27 cellular contexts compared by ENCODE assay signal in the genomic region with DNA sequence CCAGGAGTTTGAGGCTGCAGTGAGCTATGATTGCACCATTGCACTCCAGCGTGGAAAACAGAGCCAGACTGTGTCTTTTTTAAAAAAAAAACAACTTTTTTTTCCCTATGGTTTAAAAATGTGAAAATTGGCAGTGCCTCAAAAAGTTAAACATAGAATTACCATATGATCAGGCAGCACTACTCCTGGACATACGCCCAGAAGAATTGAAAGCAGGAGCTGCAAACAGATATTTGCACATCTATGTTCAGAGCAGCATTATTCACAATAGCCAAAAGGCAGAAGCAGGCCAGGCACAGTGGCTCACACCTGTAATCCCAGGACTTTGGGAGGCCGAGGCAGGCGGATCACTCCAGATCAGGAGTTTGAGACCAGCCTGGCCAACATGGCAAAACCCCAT. TPM values are rescaled to one million over a fixed set of nuclear protein-coding genes. Genes with fewer than 3 reads are reported as not detected.
DNase-seq lines count a peak whose midpoint lies in the region; ATAC-seq and TF ChIP-seq lines count a peak whose summit lies in the region.
"Had no signal": no experiment of that assay in that cellular context is flagged by ENCODE, and none has a peak within 500 bp of the region (broad histone marks: within the 10 kb centered on the region; RNA-seq: fewer than 3 reads in every experiment).

No MANE protein-coding gene starts in this region.

- DNase-seq in AG04450 (ENCODE audit: low read depth, low spot score) (peak; percentile 46), LNCaP clone FGC (ENCODE audit: low read depth) (peak; percentile 81), foreskin melanocyte (peak; percentile 50), BE2C (no peak)
- no peak for DNase-seq in effector CD4-positive, alpha-beta T cell
- DNase-seq: activated CD4-positive, alpha-beta T cell treated with anti-CD3 and anti-CD28 coated beads for 36 hours; activated naive CD4-positive, alpha-beta T cell treated with anti-CD3 and anti-CD28 coated beads, Interleukin-2, amount 10 ng/mL, durations not matched to agents 7 days and 5 days; activated T-cell treated with anti-CD3 and anti-CD28 coated beads, Interleukin-2, amount 50 U/mL, for 48 hours; C1 segment of cervical spinal cord; gastrocnemius medialis; left ventricle myocardium superior; naive thymus-derived CD8-positive, alpha-beta T cell; NCI-H1105; ovary; retina; SHP77; stimulated activated CD4-positive, alpha-beta T cell treated with anti-CD3 and anti-CD28 coated beads, Interleukin-4, amount 100 ng/mL, for 1 hour; T-cell had no signal

- H3K9me3 Mint-ChIP-seq in brain, result peaks cover 0 to 4% (median 2%) of the 10 kb centered on the region in 5 experiments
- H3K9me3 Mint-ChIP-seq: activated naive CD4-positive, alpha-beta T cell treated with anti-CD3 and anti-CD28 coated beads, Interleukin-2, amount 10 ng/mL, durations not matched to agents 7 days and 5 days; central memory CD8-positive, alpha-beta T cell; mesothelial cell of epicardium; naive thymus-derived CD8-positive, alpha-beta T cell; stimulated activated memory B cell treated with anti-CD40 and anti-IgM and Interleukin-4, amounts not matched to agents 10 μg/mL and 1 μg/mL and 100 μg/mL, for 72 hours; T-cell had no signal

- TF ChIP-seq CTCF in AG04450 (IDR thresholded peaks at IDR 0.05; ENCODE audit: low read depth, low read length) (no peak), LNCaP clone FGC (IDR thresholded peaks at IDR 0.05; ENCODE audit: control insufficient read depth, extremely low read depth, insufficient read depth) (no peak), brain (conservative IDR thresholded peaks at IDR 0.05) (no peak), BE2C (IDR thresholded peaks at IDR 0.05; ENCODE audit: low read depth, low read length) (no peak)

- H3K4me3 ChIP-seq in AG04450 (ENCODE audit: low read depth, low read length) (no peak overlapping the region), LNCaP clone FGC (ENCODE audit: low read depth, low read length) (no peak overlapping the region), BE2C (ENCODE audit: low read depth, low read length) (no peak overlapping the region)
- H3K4me3 ChIP-seq: dorsolateral prefrontal cortex, gastrocnemius medialis, HAP-1, ovary had no signal

- H3K27me3 ChIP-seq in AG04450 (ENCODE audit: control insufficient read depth, insufficient read depth, low read length) (peaks cover 9% of the 10 kb centered on the region), BE2C (peaks cover 52% of the 10 kb centered on the region)
- H3K27me3 ChIP-seq: ovary had no signal

- H3K4me1 Mint-ChIP-seq in brain, result peaks cover 16% of the 10 kb centered on the region
- H3K4me1 Mint-ChIP-seq: mesothelial cell of epicardium had no signal

- H3K36me3 Mint-ChIP-seq in brain, result no peaks in the 10 kb centered on the region
- H3K36me3 Mint-ChIP-seq: activated naive CD4-positive, alpha-beta T cell treated with anti-CD3 and anti-CD28 coated beads, Interleukin-2, amount 10 ng/mL, durations not matched to agents 7 days and 5 days; mesothelial cell of epicardium; naive thymus-derived CD8-positive, alpha-beta T cell; stimulated activated memory B cell treated with anti-CD40 and anti-IgM and Interleukin-4, amounts not matched to agents 10 μg/mL and 1 μg/mL and 100 μg/mL, for 72 hours; T-cell had no signal

- H3K9me3 ChIP-seq in AG04450 (ENCODE audit: control insufficient read depth, insufficient read depth, low read length), result no peaks in the 10 kb centered on the region
- H3K9me3 ChIP-seq in BE2C, result no peaks in the 10 kb centered on the region
- H3K9me3 ChIP-seq: gastrocnemius medialis, HAP-1, ovary had no signal

- H3K4me3 Mint-ChIP-seq in brain, result peak overlapping the region in 1 of 5 experiments; percentile 26
- H3K4me3 Mint-ChIP-seq: activated CD4-positive, alpha-beta T cell treated with anti-CD3 and anti-CD28 coated beads for 36 hours; activated naive CD4-positive, alpha-beta T cell treated with anti-CD3 and anti-CD28 coated beads, Interleukin-2, amount 10 ng/mL, durations not matched to agents 7 days and 5 days; central memory CD8-positive, alpha-beta T cell; mesothelial cell of epicardium; naive thymus-derived CD8-positive, alpha-beta T cell; stimulated activated memory B cell treated with anti-CD40 and anti-IgM and Interleukin-4, amounts not matched to agents 10 μg/mL and 1 μg/mL and 100 μg/mL, for 72 hours; T-cell had no signal

- ATAC-seq in HG02588 (IDR thresholded peaks at IDR 0.05; ENCODE audit: unreplicated experiment) (no peak), HG03108 (IDR thresholded peaks at IDR 0.05; ENCODE audit: unreplicated experiment) (no peak)
- ATAC-seq: activated CD4-positive, alpha-beta T cell treated with anti-CD3 and anti-CD28 coated beads for 36 hours; gastrocnemius medialis; left ventricle myocardium superior; naive thymus-derived CD8-positive, alpha-beta T cell; stimulated activated memory B cell treated with anti-CD40 and anti-IgM and Interleukin-4, amounts not matched to agents 10 μg/mL and 1 μg/mL and 100 μg/mL, for 72 hours; T-cell had no signal

- H3K27me3 Mint-ChIP-seq in brain, result peaks cover 32% of the 10 kb centered on the region

- H3K27ac ChIP-seq in AG04450 (ENCODE audit: low read depth, low read length), result no peak overlapping the region
- H3K27ac ChIP-seq: gastrocnemius medialis, ovary had no signal

- no peaks in the 10 kb centered on the region for H3K4me1 ChIP-seq in BE2C
- H3K4me1 ChIP-seq: gastrocnemius medialis, HAP-1 had no signal

- CTCF ChIA-PET in AG04450 (lab: Charles Lee), result interaction anchor here (0.8 to 2.7 kb wide), 4 partner anchors 13 to 135 kb away, joined by 3 to 13 read pairs (median 8); partner anchors contain the start of gene TRAPPC5

- no peaks in the 10 kb centered on the region for H3K36me3 ChIP-seq in BE2C
- H3K36me3 ChIP-seq: gastrocnemius medialis, HAP-1, ovary had no signal

- H3K27ac Mint-ChIP-seq in brain, result peak overlapping the region in 4 of 5 experiments; percentile 47 to 99 (median 83)
- H3K27ac Mint-ChIP-seq: activated CD4-positive, alpha-beta T cell treated with anti-CD3 and anti-CD28 coated beads for 36 hours; activated naive CD4-positive, alpha-beta T cell treated with anti-CD3 and anti-CD28 coated beads, Interleukin-2, amount 10 ng/mL, durations not matched to agents 7 days and 5 days; mesothelial cell of epicardium; naive thymus-derived CD8-positive, alpha-beta T cell; stimulated activated memory B cell treated with anti-CD40 and anti-IgM and Interleukin-4, amounts not matched to agents 10 μg/mL and 1 μg/mL and 100 μg/mL, for 72 hours; T-cell had no signal

- POLR2A ChIA-PET in AG04450 (lab: Yijun Ruan, JAX), result no interaction called here

RNA-seq across cellular contexts. Expression of gene RETN, which starts 3.8 kb away (rescaled TPM):
- polyA plus RNA-seq in AG04450 (2011; rRNA removed) (not detected in 2 replicates), brain (ENCODE audit: insufficient read depth, low read depth, low replicate concordance) (not detected)
- polyA minus RNA-seq in AG04450 (2011; rRNA and poly(A)+ RNA removed), result not detected in 2 replicates
- not detected for polyA plus RNA-seq in BE2C (2012; ENCODE audit: insufficient read depth, insufficient read length, low read depth)
- polyA plus RNA-seq: endothelial cell of umbilical vein had no signal

RNA-seq across cellular contexts. Expression of gene MCEMP1, which starts 11.8 kb away (rescaled TPM):
- polyA plus RNA-seq in AG04450 (2011; rRNA removed) (not detected in 2 replicates), brain (ENCODE audit: insufficient read depth, low read depth, low replicate concordance) (not detected)
- not detected in 2 replicates for polyA minus RNA-seq in AG04450 (2011; rRNA and poly(A)+ RNA removed)
- polyA plus RNA-seq in BE2C (2012; ENCODE audit: insufficient read depth, insufficient read length, low read depth), result not detected
- polyA plus RNA-seq: endothelial cell of umbilical vein had no signal

RNA-seq across cellular contexts. Expression of gene TRAPPC5, which starts 15.6 kb away (rescaled TPM):
- polyA plus RNA-seq in AG04450 (2011; rRNA removed) (42.1 and 69.8 TPM in 2 replicates), brain (ENCODE audit: insufficient read depth, low read depth, low replicate concordance) (159 TPM)
- 22.0 and 22.1 TPM in 2 replicates for polyA minus RNA-seq in AG04450 (2011; rRNA and poly(A)+ RNA removed)
- polyA plus RNA-seq in BE2C (2012; ENCODE audit: insufficient read depth, insufficient read length, low read depth), result 514 TPM

RNA-seq across cellular contexts. Expression of gene STXBP2, which starts 28.2 kb away (rescaled TPM):
- polyA plus RNA-seq in AG04450 (2011; rRNA removed), result 5.0 and 7.1 TPM in 2 replicates
- 14.9 and 19.3 TPM in 2 replicates for polyA minus RNA-seq in AG04450 (2011; rRNA and poly(A)+ RNA removed)
- polyA plus RNA-seq in brain (ENCODE audit: insufficient read depth, low read depth, low replicate concordance), result 68.2 TPM
- 2.0 TPM for polyA plus RNA-seq in BE2C (2012; ENCODE audit: insufficient read depth, insufficient read length, low read depth)

RNA-seq across cellular contexts. Expression of gene PCP2, which starts 31.6 kb away (rescaled TPM):
- not detected in 2 replicates for polyA plus RNA-seq in AG04450 (2011; rRNA removed)
- polyA minus RNA-seq in AG04450 (2011; rRNA and poly(A)+ RNA removed), result not detected in 2 replicates
- not detected for polyA plus RNA-seq in brain (ENCODE audit: insufficient read depth, low read depth, low replicate concordance)
- not detected for polyA plus RNA-seq in BE2C (2012; ENCODE audit: insufficient read depth, insufficient read length, low read depth)
- polyA plus RNA-seq: endothelial cell of umbilical vein had no signal

Comparison
In these comparisons a context has a peak if more than half of its experiments do, and no peak if none do; other contexts are left out.
1. DNase-seq: peak in AG04450 (single experiment), LNCaP clone FGC (single experiment) and foreskin melanocyte (single experiment); none in BE2C (single experiment) and effector CD4-positive, alpha-beta T cell (single experiment).